In genomic region chr2:29811378-29811777, GRCh38 we compare ENCODE assay signal across 25 cellular contexts.
A peak's percentile ranks its signal among the peaks of the same experiment; 100 is the strongest.
DNase-seq lines count a peak whose midpoint lies in the region; ATAC-seq and TF ChIP-seq lines count a peak whose summit lies in the region.
"Had no signal": no experiment of that assay in that cellular context is flagged by ENCODE, and none has a peak within 500 bp of the region (broad histone marks: within the 10 kb centered on the region; RNA-seq: fewer than 3 reads in every experiment).

No MANE protein-coding gene starts in this region.

- TF ChIP-seq POLR2A in erythroblast (IDR thresholded peaks at IDR 0.05; ENCODE audit: low read length), result no peak

- POLR2A ChIA-PET in HEK293T (lab: Yijun Ruan, JAX), result no interaction called here

- H2BK5ac ChIP-seq in trophoblast cell (ENCODE audit: low read depth, low read length, poor library complexity), result no peak overlapping the region

- no peak overlapping the region for H3K4me2 ChIP-seq in trophoblast cell (ENCODE audit: low read length)

- H3K9me3 ChIP-seq in RWPE2 (ENCODE audit: severe bottlenecking) (no peaks in the 10 kb centered on the region), trophoblast cell (ENCODE audit: insufficient read depth, low read depth, low read length) (no peaks in the 10 kb centered on the region)
- H3K9me3 ChIP-seq: adrenal gland, colonic mucosa, esophagus muscularis mucosa, heart right ventricle, Peyer's patch, tibial artery had no signal

- H3K79me1 ChIP-seq in trophoblast cell (ENCODE audit: low read length), result no peaks in the 10 kb centered on the region

- H3K23ac ChIP-seq in trophoblast cell (ENCODE audit: low read length), result no peak overlapping the region

- no peak overlapping the region for H4K8ac ChIP-seq in trophoblast cell (ENCODE audit: low read depth, low read length)

- no peak overlapping the region for H3K4ac ChIP-seq in trophoblast cell (ENCODE audit: low read depth, low read length)

- no peak overlapping the region for H3K14ac ChIP-seq in trophoblast cell (ENCODE audit: low read length)

- ATAC-seq in RWPE2 (ENCODE audit: low read depth) (peak; percentile 99), esophagus mucosa (peak; percentile 83), GM21515 (IDR thresholded peaks at IDR 0.05; ENCODE audit: unreplicated experiment) (no peak)
- ATAC-seq: heart right ventricle, left ventricle myocardium superior, natural killer cell had no signal

- H2AK5ac ChIP-seq in trophoblast cell (ENCODE audit: low read length), result no peak overlapping the region

- H3K27me3 ChIP-seq in RWPE2 (ENCODE audit: insufficient read depth, poor library complexity, severe bottlenecking), result no peaks in the 10 kb centered on the region
- no peaks in the 10 kb centered on the region for H3K27me3 ChIP-seq in trophoblast cell (ENCODE audit: insufficient read depth, low read length)
- H3K27me3 ChIP-seq: adrenal gland, colonic mucosa, esophagus muscularis mucosa, Peyer's patch, tibial artery had no signal

- H4K12ac ChIP-seq in trophoblast cell (ENCODE audit: low read depth, low read length), result no peak overlapping the region

- H3K36me3 ChIP-seq in RWPE2 (ENCODE audit: low read depth) (no peaks in the 10 kb centered on the region), trophoblast cell (ENCODE audit: control insufficient read depth in 1 of 2, insufficient read depth in 2 of 2, low read length in 2 of 2) (no peaks in the 10 kb centered on the region)
- H3K36me3 ChIP-seq: adrenal gland, colonic mucosa, esophagus muscularis mucosa, heart right ventricle, Peyer's patch, tibial artery had no signal

- WGBS in trophoblast cell (ENCODE audit: extremely low coverage, insufficient coverage, insufficient read length), result no CpG with 5 or more reads among the region's 1 CpG

- no peak overlapping the region for H2BK120ac ChIP-seq in trophoblast cell (ENCODE audit: insufficient read depth, low read length, poor library complexity)

- H3K9ac ChIP-seq in trophoblast cell (ENCODE audit: low read length), result no peak overlapping the region

- H2BK12ac ChIP-seq in trophoblast cell (ENCODE audit: low read length), result no peak overlapping the region

- H3K4me1 ChIP-seq in RWPE2 (ENCODE audit: insufficient read depth, poor library complexity, severe bottlenecking), result peaks cover 15% of the 10 kb centered on the region
- peaks cover 0 to 2% of the 10 kb centered on the region in 2 experiments for H3K4me1 ChIP-seq in trophoblast cell (ENCODE audit: control insufficient read depth in 1 of 2, insufficient read depth in 2 of 2, low read length in 2 of 2)
- H3K4me1 ChIP-seq: adrenal gland, colonic mucosa, heart right ventricle, Peyer's patch, tibial artery had no signal

- CTCF ChIA-PET in HEK293T (lab: Yijun Ruan, JAX), result no interaction called here

- H3K27ac ChIP-seq in RWPE2 (ENCODE audit: poor library complexity, severe bottlenecking) (peak overlapping the region; percentile 31), trophoblast cell (ENCODE audit: low read depth, low read length) (no peak overlapping the region)
- H3K27ac ChIP-seq: adrenal gland, colonic mucosa, esophagus muscularis mucosa, heart right ventricle, Peyer's patch, tibial artery had no signal

- H3K79me2 ChIP-seq in trophoblast cell (ENCODE audit: control insufficient read depth, insufficient read depth, low read length, poor library complexity), result no peaks in the 10 kb centered on the region

- TF ChIP-seq CTCF in RWPE2 (IDR thresholded peaks at IDR 0.05; ENCODE audit: poor library complexity, severe bottlenecking), result no peak

- DNase-seq in ELR (ENCODE audit: low read depth) (peak; percentile 13), RWPE2 (ENCODE audit: low spot score) (no peak), trophoblast cell (peak; percentile 59 to 93), erythroblast (lab: John Stamatoyannopoulos, UW) (no peak), HEK293T (ENCODE audit: extremely low spot score) (no peak)
- no peak for DNase-seq in activated CD8-positive, alpha-beta memory T cell treated with anti-CD3 and anti-CD28 coated beads for 24 hours
- DNase-seq: activated CD4-positive, alpha-beta T cell treated with anti-CD3 and anti-CD28 coated beads, Interleukin-2, amount 50 U/mL, for 1 hour; activated naive CD4-positive, alpha-beta T cell treated with anti-CD3 and anti-CD28 coated beads for 36 hours; adrenal gland; colonic mucosa; DMS79; effector CD8-positive, alpha-beta T cell; foreskin melanocyte; heart right ventricle; left ventricle myocardium superior; natural killer cell; NCI-H1092; NCI-H187 treated with DMSO at 0.1 percent for 48 hours; NCI-H526; occipital lobe; Peyer's patch; tibial artery had no signal

- no peak overlapping the region for H2AFZ ChIP-seq in trophoblast cell (ENCODE audit: insufficient read depth, low read length, poor library complexity)

- no peak overlapping the region for H4K91ac ChIP-seq in trophoblast cell (ENCODE audit: low read depth, low read length)

- no peak overlapping the region for H3K18ac ChIP-seq in trophoblast cell (ENCODE audit: low read length)

- H3K4me3 ChIP-seq in RWPE2 (ENCODE audit: severe bottlenecking) (no peak overlapping the region), trophoblast cell (ENCODE audit: low read depth, low read length) (no peak overlapping the region)
- H3K4me3 ChIP-seq: adrenal gland, colonic mucosa, esophagus muscularis mucosa, heart right ventricle, Peyer's patch, tibial artery had no signal

TF ChIP-seq in HEK293T, 16 proteins besides CTCF, POLR2A, EP300 and RAD21:
- TF ChIP-seq CTBP1 (IDR thresholded peaks at IDR 0.05; ENCODE audit: borderline replicate concordance) (no peak), FOXA1 (IDR thresholded peaks at IDR 0.05) (no peak), L3MBTL2 (conservative IDR thresholded peaks at IDR 0.05) (no peak), FOXK2 (IDR thresholded peaks at IDR 0.05) (no peak), SP1 (IDR thresholded peaks at IDR 0.05) (no peak), ARNT (IDR thresholded peaks at IDR 0.05) (no peak), PKNOX1 (IDR thresholded peaks at IDR 0.05) (no peak), HDGF (IDR thresholded peaks at IDR 0.05; ENCODE audit: borderline replicate concordance) (no peak), ZNF384 (IDR thresholded peaks at IDR 0.05) (no peak), FOXM1 (IDR thresholded peaks at IDR 0.05; ENCODE audit: borderline replicate concordance) (no peak), NFRKB (IDR thresholded peaks at IDR 0.05) (no peak), ELF4 (IDR thresholded peaks at IDR 0.05) (no peak), LEF1 (IDR thresholded peaks at IDR 0.05; ENCODE audit: borderline replicate concordance) (no peak)

Comparison
In these comparisons a context has a peak if more than half of its experiments do, and no peak if none do; other contexts are left out.
1. DNase-seq: peak in ELR (single experiment) and trophoblast cell (2 of 2); none in RWPE2 (single experiment), erythroblast (0 of 2), HEK293T (single experiment) and activated CD8-positive, alpha-beta memory T cell treated with anti-CD3 and anti-CD28 coated beads for 24 hours (single experiment).